ENCODE assay signal across 14 cellular contexts in the genomic region with DNA sequence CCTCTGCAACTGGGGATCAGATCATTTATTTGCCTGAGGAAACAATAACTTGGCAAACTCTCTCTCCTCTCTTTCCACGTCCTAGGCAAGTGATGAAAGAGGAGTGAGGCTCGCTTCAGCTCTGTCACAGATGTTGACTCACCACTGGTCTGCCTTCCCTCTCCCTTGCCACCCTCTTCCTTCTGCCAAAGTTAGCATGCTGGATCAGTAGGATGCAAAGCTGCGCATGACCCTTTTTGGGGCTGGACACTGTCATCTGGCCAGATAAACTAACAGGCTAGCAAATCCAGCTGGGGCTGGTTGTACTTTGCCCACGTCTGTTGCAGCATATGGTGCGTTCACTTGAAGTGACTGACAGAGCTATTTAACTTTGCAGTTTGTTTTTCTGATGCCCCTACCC. TPM values are rescaled to one million over a fixed set of nuclear protein-coding genes. Genes with fewer than 3 reads are reported as not detected.
DNase-seq lines count a peak whose midpoint lies in the region; ATAC-seq, FAIRE-seq and TF ChIP-seq lines count a peak whose summit lies in the region.
"Had no signal": no experiment of that assay in that cellular context is flagged by ENCODE, and none has a peak within 500 bp of the region (broad histone marks: within the 10 kb centered on the region; RNA-seq: fewer than 3 reads in every experiment).

No MANE protein-coding gene starts in this region.

- peaks cover 16% of the 10 kb centered on the region for H3K4me1 ChIP-seq in HepG2 (ENCODE audit: insufficient read depth, low read length)

- no peak overlapping the region for H2AFZ ChIP-seq in HepG2 (ENCODE audit: low read length)

- no peaks in the 10 kb centered on the region for H3K4me1 Mint-ChIP-seq in CD4-positive, alpha-beta T cell (ENCODE audit: low read depth)

- in situ Hi-C loops in HepG2 (cut with HindIII; ENCODE audit: extremely low pct_ligation_motif_present, low pct_unique_long_range_greater_than_20kb): no loop called here

- DNase-seq in AG08395 (ENCODE audit: low spot score) (peak; percentile 92), LHCN-M2 (ENCODE audit: low read depth) (peak; percentile 68), cardiac fibroblast (ENCODE audit: low read depth in 2 of 2) (peak; percentile 62 to 77), HepG2 (ENCODE audit: low spot score) (peak; percentile 11), DMS114 treated with DMSO at 0.1 percent for 48 hours (lab: John Stamatoyannopoulos, UW; ENCODE audit: unreplicated experiment) (no peak), NCI-H774 (lab: John Stamatoyannopoulos, UW) (no peak), urothelium cell line (ENCODE audit: low spot score) (no peak)
- no peak for DNase-seq in CD4-positive, alpha-beta T cell
- DNase-seq: activated T-cell treated with anti-CD3 and anti-CD28 coated beads, Interleukin-2, amount 50 U/mL, for 1 hour; cerebellar nuclear complex; hippocampal formation; NCI-H1092 treated with DMSO at 0.1 percent for 48 hours; OCI-M1 had no signal

- no TSS peak for BruUV-seq in HepG2 (replicated peaks; lab: Mats Ljungman, UMichigan)

- H3K4me3 ChIP-seq in cardiac fibroblast (replicated peaks in 1 of 2; ENCODE audit: low read depth in 2 of 2, low read length in 2 of 2) (no peak overlapping the region), HepG2 (replicated peaks in 1 of 3; ENCODE audit: insufficient read depth in 1 of 3, low read depth in 2 of 3, low read length in 3 of 3) (no peak overlapping the region)

- no peak overlapping the region for H3K27ac Mint-ChIP-seq in CD4-positive, alpha-beta T cell
- H3K27ac Mint-ChIP-seq: stimulated activated naive CD8-positive, alpha-beta T cell treated with anti-CD3 and anti-CD28 coated beads, Interleukin-15, Interleukin-2, amounts not matched to agents 100 ng/mL and 50 ng/mL, for 24 hours had no signal

- H3K27ac ChIP-seq in HepG2 (ENCODE audit: extremely low read length, insufficient read depth, low read length): no peak overlapping the region
- no peak overlapping the region for H3K27ac ChIP-seq in CD4-positive, alpha-beta T cell (ENCODE audit: low read depth, low read length)

- H3K9me3 Mint-ChIP-seq in CD4-positive, alpha-beta T cell: no peaks in the 10 kb centered on the region
- H3K9me3 Mint-ChIP-seq: stimulated activated naive CD8-positive, alpha-beta T cell treated with anti-CD3 and anti-CD28 coated beads, Interleukin-15, Interleukin-2, amounts not matched to agents 100 ng/mL and 50 ng/mL, for 24 hours had no signal

- FAIRE-seq in HepG2 (lab: Jason Lieb, UNC) (no peak), urothelium cell line (lab: Jason Lieb, UNC) (no peak)

- H3K79me2 ChIP-seq in HepG2 (ENCODE audit: insufficient read depth, low read length): no peaks in the 10 kb centered on the region

- no peak for TF ChIP-seq CTCF in cardiac fibroblast (IDR thresholded peaks at IDR 0.05; ENCODE audit: low read depth, low read length)
- TF ChIP-seq CTCF in HepG2 (CRISPR knock-in tag; IDR thresholded peaks at IDR 0.05): no peak
- TF ChIP-seq CTCF in CD4-positive, alpha-beta T cell (IDR thresholded peaks at IDR 0.05): no peak

- peak; percentile 80 for ATAC-seq in HepG2
- ATAC-seq in CD4-positive, alpha-beta T cell (ENCODE audit: poor library complexity): no peak

- H3K36me3 Mint-ChIP-seq in CD4-positive, alpha-beta T cell (ENCODE audit: low read depth): no peaks in the 10 kb centered on the region

- no peaks in the 10 kb centered on the region for H3K27me3 Mint-ChIP-seq in CD4-positive, alpha-beta T cell
- H3K27me3 Mint-ChIP-seq: stimulated activated naive CD8-positive, alpha-beta T cell treated with anti-CD3 and anti-CD28 coated beads, Interleukin-15, Interleukin-2, amounts not matched to agents 100 ng/mL and 50 ng/mL, for 24 hours had no signal

- intact Hi-C loops in HepG2 (cut with micrococcal nuclease; ENCODE audit: unreplicated experiment): no loop called here
- intact Hi-C loops in CD4-positive, alpha-beta T cell (cut with DNase I, micrococcal nuclease): no loop called here

- TF ChIP-seq POLR2A in HepG2 (IDR thresholded peaks at IDR 0.05; ENCODE audit: insufficient read depth in 1 of 2, low read depth in 2 of 2, low read length in 2 of 2): no peak

- H4K20me1 ChIP-seq in HepG2 (ENCODE audit: insufficient read depth, low read length): no peaks in the 10 kb centered on the region

- no peaks in the 10 kb centered on the region for H3K36me3 ChIP-seq in HepG2 (replicated peaks in 1 of 2; ENCODE audit: control insufficient read depth in 1 of 2, insufficient read depth in 2 of 2, low read length in 2 of 2)

- no peak overlapping the region for H3K4me3 Mint-ChIP-seq in CD4-positive, alpha-beta T cell
- H3K4me3 Mint-ChIP-seq: stimulated activated naive CD8-positive, alpha-beta T cell treated with anti-CD3 and anti-CD28 coated beads, Interleukin-15, Interleukin-2, amounts not matched to agents 100 ng/mL and 50 ng/mL, for 24 hours had no signal

- no peaks in the 10 kb centered on the region for H3K27me3 ChIP-seq in HepG2 (ENCODE audit: control insufficient read depth in 1 of 2, insufficient read depth in 2 of 2, low read length in 2 of 2)
- H3K27me3 ChIP-seq in CD4-positive, alpha-beta T cell (ENCODE audit: control insufficient read depth, insufficient read depth, low read length): no peaks in the 10 kb centered on the region

- H3K9me3 ChIP-seq in HepG2 (ENCODE audit: low read length): no peaks in the 10 kb centered on the region
- no peaks in the 10 kb centered on the region for H3K9me3 ChIP-seq in CD4-positive, alpha-beta T cell (ENCODE audit: control insufficient read depth, low read length)

- POLR2A ChIA-PET in HepG2 (lab: Yijun Ruan, JAX): no interaction called here
- POLR2A ChIA-PET in CD4-positive, alpha-beta T cell (lab: Charles Lee): no interaction called here

- no peak overlapping the region for H3K4me2 ChIP-seq in HepG2 (ENCODE audit: low read depth, low read length)

- no peak for TF ChIP-seq RAD21 in HepG2 (CRISPR knock-in tag; IDR thresholded peaks at IDR 0.05)

- TF ChIP-seq EP300 in HepG2 (IDR thresholded peaks at IDR 0.05; ENCODE audit: low read depth in 2 of 2, low read length in 2 of 2) (no peak), HepG2 (CRISPR knock-in tag; IDR thresholded peaks at IDR 0.05; ENCODE audit: borderline replicate concordance) (no peak)

- CTCF ChIA-PET in HepG2 (lab: Yijun Ruan, JAX; ENCODE audit: low intra/inter-chr PET ratio, low total read pairs): no interaction called here
- CTCF ChIA-PET in CD4-positive, alpha-beta T cell (lab: Charles Lee): no interaction called here

- 3% methylated on average over 5 of the region's 5 CpGs for WGBS in HepG2 (ENCODE audit: low lambda C conversion rate)

- H3K9ac ChIP-seq in HepG2 (ENCODE audit: insufficient read depth, low read depth, low read length): no peak overlapping the region

TF ChIP-seq in HepG2, 621 proteins besides CTCF, POLR2A, EP300 and RAD21:
- peak; percentile 57 for TF ChIP-seq HNF4A (CRISPR knock-in tag; IDR thresholded peaks at IDR 0.05)
- no peak for TF ChIP-seq HDAC6 (IDR thresholded peaks at IDR 0.05; ENCODE audit: low read depth, low read length)

RNA-seq across cellular contexts. Expression of gene SMARCA2, which starts 36.2 kb away (rescaled TPM):
- total RNA-seq in LHCN-M2 (2014; rRNA removed): 65.1 and 71.2 TPM in 2 replicates
- 31.6 TPM for polyA plus RNA-seq in LHCN-M2 (2012)
- total RNA-seq in HepG2 (2016; rRNA removed; fragmentation: Illumina TruSeq; extraction: Trizol): 23.7 and 35.5 TPM in 2 replicates
- total RNA-seq in HepG2 (2016; cell fraction: cytosol; rRNA removed; fragmentation: Illumina TruSeq; extraction: Trizol; ENCODE audit: low read depth): 7.6 and 9.4 TPM in 2 replicates
- 22.4 and 29.1 TPM in 2 replicates for total RNA-seq in HepG2 (2016; cell fraction: insoluble cytoplasmic fraction; rRNA removed; fragmentation: Illumina TruSeq; extraction: Trizol)
- 12.8 and 13.5 TPM in 2 replicates for total RNA-seq in HepG2 (2016; cell fraction: membrane; rRNA removed; fragmentation: Illumina TruSeq; extraction: Trizol)
- total RNA-seq in HepG2 (2016; cell fraction: nucleus; rRNA removed; fragmentation: Illumina TruSeq; extraction: Trizol): 40.2 and 47.8 TPM in 2 replicates
- 22.5 and 24.7 TPM in 2 replicates for polyA plus RNA-seq in HepG2 (2011; rRNA removed)
- 14.4 and 15.9 TPM in 2 replicates for polyA plus RNA-seq in HepG2 (2011; cell fraction: cytosol; rRNA removed)
- polyA plus RNA-seq in HepG2 (2011; cell fraction: nucleus; rRNA removed): 23.7 and 25.6 TPM in 2 replicates
- 15.0 and 16.7 TPM in 2 replicates for polyA plus RNA-seq in HepG2 (2012)
- 1.1 and 1.4 TPM in 2 replicates for polyA plus RNA-seq in HepG2 (2016; cell fraction: cytosol; fragmentation: Illumina TruSeq; extraction: Trizol; ENCODE audit: low read depth)
- polyA plus RNA-seq in HepG2 (2016; cell fraction: insoluble cytoplasmic fraction; fragmentation: Illumina TruSeq; extraction: Trizol; ENCODE audit: low read depth): 25.9 and 26.3 TPM in 2 replicates
- polyA plus RNA-seq in HepG2 (2016; cell fraction: membrane; fragmentation: Illumina TruSeq; extraction: Trizol; ENCODE audit: low read depth): 3.6 and 5.2 TPM in 2 replicates
- polyA plus RNA-seq in HepG2 (2016; cell fraction: nucleus; fragmentation: Illumina TruSeq; extraction: Trizol; ENCODE audit: insufficient read depth, low read depth): 29.0 and 30.2 TPM in 2 replicates
- 93.2 and 190 TPM in 2 replicates for polyA minus RNA-seq in HepG2 (2011; rRNA and poly(A)+ RNA removed; ENCODE audit: low replicate concordance)
- 18.9 and 25.9 TPM in 2 replicates for polyA minus RNA-seq in HepG2 (2011; cell fraction: cytosol; rRNA and poly(A)+ RNA removed)
- 94.9 and 103 TPM in 2 replicates for polyA minus RNA-seq in HepG2 (2011; cell fraction: nucleus; rRNA and poly(A)+ RNA removed)
- 100 to 1,000 TPM; 268 to 272 TPM for total RNA-seq in CD4-positive, alpha-beta T cell

Comparison
In these comparisons a context has a peak if more than half of its experiments do, and no peak if none do; other contexts are left out.
1. DNase-seq: peak in AG08395 (single experiment), LHCN-M2 (single experiment), cardiac fibroblast (2 of 2) and HepG2 (single experiment); none in CD4-positive, alpha-beta T cell (0 of 10), DMS114 treated with DMSO at 0.1 percent for 48 hours (single experiment), NCI-H774 (single experiment) and urothelium cell line (single experiment).